In the genomic region with DNA sequence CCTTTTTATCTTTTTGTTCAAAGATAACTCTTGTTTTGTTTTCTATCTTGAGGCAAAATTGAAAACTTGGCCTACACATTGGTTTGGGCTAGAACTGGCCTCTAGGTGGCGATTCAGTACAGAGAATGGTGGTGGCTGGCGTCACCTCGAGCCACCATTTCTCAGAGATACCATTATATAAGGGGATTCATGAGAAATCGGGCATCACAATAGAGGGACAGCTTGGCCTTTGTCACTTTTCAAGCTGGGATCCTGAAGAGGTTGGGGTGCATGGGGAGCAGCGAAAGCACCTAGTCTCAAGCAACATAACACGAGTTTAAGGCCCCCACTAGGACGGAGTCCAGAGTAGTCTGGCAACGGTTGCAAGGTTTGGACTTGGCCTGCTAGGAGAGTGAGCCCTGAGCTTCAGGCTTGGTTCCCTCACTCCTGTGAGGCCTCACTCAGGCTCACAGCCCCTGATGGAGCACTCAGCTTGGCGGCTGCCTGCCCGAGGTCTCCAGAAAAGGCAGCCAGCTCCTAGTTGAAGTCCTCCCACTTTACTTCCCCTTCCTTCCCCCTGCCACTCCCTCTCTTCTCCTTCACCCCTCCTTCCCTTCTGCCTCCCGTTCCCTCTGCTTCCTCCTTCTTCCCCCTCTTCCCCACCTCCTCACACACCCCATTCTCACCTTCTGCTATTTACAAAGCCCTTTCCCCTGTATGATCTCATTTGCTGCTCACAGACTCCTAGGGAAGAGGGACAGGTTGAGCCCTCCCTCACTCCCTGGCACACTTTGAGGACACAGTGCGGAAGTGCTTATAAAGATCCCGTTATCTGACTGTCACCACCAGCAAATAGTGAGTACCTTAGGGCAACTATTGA, we compare ENCODE assay signal across 1 cellular context.
A peak's percentile ranks its signal among the peaks of the same experiment; 100 is the strongest.
TF ChIP-seq lines count a peak whose summit lies in the region.

No MANE protein-coding gene starts in this region.

TF ChIP-seq in K562, 482 proteins besides CTCF, POLR2A, EP300 and RAD21 (continued from another document and continues in another):
- TF ChIP-seq TEAD1 (CRISPR knock-in tag; IDR thresholded peaks at IDR 0.05) (peak; percentile 15 to 58; a peak in 1 of 4 replicates), FOXJ2 (tag; IDR thresholded peaks at IDR 0.05) (no peak; the same call in 1 of the 2 replicates), NFIC (IDR thresholded peaks at IDR 0.05) (peak; percentile 49), SMARCA5 (IDR thresholded peaks at IDR 0.05) (peak; percentile 83), HDAC6 (IDR thresholded peaks at IDR 0.05; ENCODE audit: low read depth, low read length) (no peak), ZNF436 (CRISPR knock-in tag; IDR thresholded peaks at IDR 0.05) (0 out of 2 replicates have a peak, but pooled peaks have one; percentile 43), FOXA1 (IDR thresholded peaks at IDR 0.05; ENCODE audit: borderline replicate concordance) (no peak), CHD2 (IDR thresholded peaks at IDR 0.05; ENCODE audit: low read depth, low read length) (no peak), SMARCB1 (IDR thresholded peaks at IDR 0.05; ENCODE audit: insufficient read length, low read depth) (no peak), LEF1 (IDR thresholded peaks at IDR 0.05) (no peak), TEAD4 (IDR thresholded peaks at IDR 0.05; ENCODE audit: low read length) (peak; percentile 31; the same call in 1 of the 2 replicates), TEAD4 (CRISPR knock-in tag; IDR thresholded peaks at IDR 0.05; ENCODE audit: borderline replicate concordance) (no peak), SP2 (IDR thresholded peaks at IDR 0.05; ENCODE audit: extremely low read depth, low read depth, low read length, poor library complexity, severe bottlenecking) (no peak), ZKSCAN3 (CRISPR knock-in tag; IDR thresholded peaks at IDR 0.05) (no peak), HLTF (IDR thresholded peaks at IDR 0.05) (peak; percentile 80; the same call in 1 of the 2 replicates), GABPB2 (CRISPR knock-in tag; conservative IDR thresholded peaks at IDR 0.05) (no peak), ZC3H11A (IDR thresholded peaks at IDR 0.05; ENCODE audit: low read depth, low read length) (no peak), FOXM1 (IDR thresholded peaks at IDR 0.05; ENCODE audit: low read depth) (no peak), FOXM1 (CRISPR knock-in tag; IDR thresholded peaks at IDR 0.05; ENCODE audit: low read depth) (no peak), TARDBP (IDR thresholded peaks at IDR 0.05) (no peak), CHCHD3 (CRISPR knock-in tag; IDR thresholded peaks at IDR 0.05) (no peak), ZNF274 (IDR thresholded peaks at IDR 0.05; ENCODE audit: borderline replicate concordance, low read depth, low read length) (no peak), RAD51 (IDR thresholded peaks at IDR 0.05; ENCODE audit: borderline replicate concordance, low read depth) (no peak), ZNF707 (CRISPR knock-in tag; conservative IDR thresholded peaks at IDR 0.05) (no peak), YY1 (IDR thresholded peaks at IDR 0.05; ENCODE audit: borderline replicate concordance in 1 of 3, control insufficient read depth in 1 of 3, extremely low read depth in 1 of 3, insufficient read depth in 3 of 3, insufficient read length in 1 of 3, insufficient replicate concordance in 2 of 3, low read depth in 1 of 3, low read length in 2 of 3) (peak in 2 of 3 experiments; percentile 70 to 85), ZNF3 (CRISPR knock-in tag; IDR thresholded peaks at IDR 0.05) (no peak), EHMT2 (IDR thresholded peaks at IDR 0.05) (peak; percentile 61; the same call in 1 of the 2 replicates)
- TF ChIP-seq, protein P1, sequence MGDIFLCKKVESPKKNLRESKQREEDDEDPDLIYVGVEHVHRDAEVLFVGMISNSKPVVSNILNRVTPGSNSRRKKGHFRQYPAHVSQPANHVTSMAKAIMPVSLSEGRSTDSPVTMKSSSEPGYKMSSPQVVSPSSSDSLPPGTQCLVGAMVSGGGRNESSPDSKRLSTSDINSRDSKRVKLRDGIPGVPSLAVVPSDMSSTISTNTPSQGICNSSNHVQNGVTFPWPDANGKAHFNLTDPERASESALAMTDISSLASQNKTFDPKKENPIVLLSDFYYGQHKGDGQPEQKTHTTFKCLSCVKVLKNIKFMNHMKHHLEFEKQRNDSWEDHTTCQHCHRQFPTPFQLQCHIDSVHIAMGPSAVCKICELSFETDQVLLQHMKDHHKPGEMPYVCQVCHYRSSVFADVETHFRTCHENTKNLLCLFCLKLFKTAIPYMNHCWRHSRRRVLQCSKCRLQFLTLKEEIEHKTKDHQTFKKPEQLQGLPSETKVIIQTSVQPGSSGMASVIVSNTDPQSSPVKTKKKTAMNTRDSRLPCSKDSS (IDR thresholded peaks at IDR 0.05; ENCODE audit: low read depth, partially characterized antibody): no peak
- TF ChIP-seq, protein P2, sequence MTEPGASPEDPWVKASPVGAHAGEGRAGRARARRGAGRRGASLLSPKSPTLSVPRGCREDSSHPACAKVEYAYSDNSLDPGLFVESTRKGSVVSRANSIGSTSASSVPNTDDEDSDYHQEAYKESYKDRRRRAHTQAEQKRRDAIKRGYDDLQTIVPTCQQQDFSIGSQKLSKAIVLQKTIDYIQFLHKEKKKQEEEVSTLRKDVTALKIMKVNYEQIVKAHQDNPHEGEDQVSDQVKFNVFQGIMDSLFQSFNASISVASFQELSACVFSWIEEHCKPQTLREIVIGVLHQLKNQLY (CRISPR knock-in tag; conservative IDR thresholded peaks at IDR 0.05): no peak
- TF ChIP-seq, protein P3, sequence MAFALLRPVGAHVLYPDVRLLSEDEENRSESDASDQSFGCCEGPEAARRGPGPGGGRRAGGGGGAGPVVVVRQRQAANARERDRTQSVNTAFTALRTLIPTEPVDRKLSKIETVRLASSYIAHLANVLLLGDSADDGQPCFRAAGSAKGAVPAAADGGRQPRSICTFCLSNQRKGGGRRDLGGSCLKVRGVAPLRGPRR (CRISPR knock-in tag; IDR thresholded peaks at IDR 0.05): no peak
- TF ChIP-seq, protein P4, sequence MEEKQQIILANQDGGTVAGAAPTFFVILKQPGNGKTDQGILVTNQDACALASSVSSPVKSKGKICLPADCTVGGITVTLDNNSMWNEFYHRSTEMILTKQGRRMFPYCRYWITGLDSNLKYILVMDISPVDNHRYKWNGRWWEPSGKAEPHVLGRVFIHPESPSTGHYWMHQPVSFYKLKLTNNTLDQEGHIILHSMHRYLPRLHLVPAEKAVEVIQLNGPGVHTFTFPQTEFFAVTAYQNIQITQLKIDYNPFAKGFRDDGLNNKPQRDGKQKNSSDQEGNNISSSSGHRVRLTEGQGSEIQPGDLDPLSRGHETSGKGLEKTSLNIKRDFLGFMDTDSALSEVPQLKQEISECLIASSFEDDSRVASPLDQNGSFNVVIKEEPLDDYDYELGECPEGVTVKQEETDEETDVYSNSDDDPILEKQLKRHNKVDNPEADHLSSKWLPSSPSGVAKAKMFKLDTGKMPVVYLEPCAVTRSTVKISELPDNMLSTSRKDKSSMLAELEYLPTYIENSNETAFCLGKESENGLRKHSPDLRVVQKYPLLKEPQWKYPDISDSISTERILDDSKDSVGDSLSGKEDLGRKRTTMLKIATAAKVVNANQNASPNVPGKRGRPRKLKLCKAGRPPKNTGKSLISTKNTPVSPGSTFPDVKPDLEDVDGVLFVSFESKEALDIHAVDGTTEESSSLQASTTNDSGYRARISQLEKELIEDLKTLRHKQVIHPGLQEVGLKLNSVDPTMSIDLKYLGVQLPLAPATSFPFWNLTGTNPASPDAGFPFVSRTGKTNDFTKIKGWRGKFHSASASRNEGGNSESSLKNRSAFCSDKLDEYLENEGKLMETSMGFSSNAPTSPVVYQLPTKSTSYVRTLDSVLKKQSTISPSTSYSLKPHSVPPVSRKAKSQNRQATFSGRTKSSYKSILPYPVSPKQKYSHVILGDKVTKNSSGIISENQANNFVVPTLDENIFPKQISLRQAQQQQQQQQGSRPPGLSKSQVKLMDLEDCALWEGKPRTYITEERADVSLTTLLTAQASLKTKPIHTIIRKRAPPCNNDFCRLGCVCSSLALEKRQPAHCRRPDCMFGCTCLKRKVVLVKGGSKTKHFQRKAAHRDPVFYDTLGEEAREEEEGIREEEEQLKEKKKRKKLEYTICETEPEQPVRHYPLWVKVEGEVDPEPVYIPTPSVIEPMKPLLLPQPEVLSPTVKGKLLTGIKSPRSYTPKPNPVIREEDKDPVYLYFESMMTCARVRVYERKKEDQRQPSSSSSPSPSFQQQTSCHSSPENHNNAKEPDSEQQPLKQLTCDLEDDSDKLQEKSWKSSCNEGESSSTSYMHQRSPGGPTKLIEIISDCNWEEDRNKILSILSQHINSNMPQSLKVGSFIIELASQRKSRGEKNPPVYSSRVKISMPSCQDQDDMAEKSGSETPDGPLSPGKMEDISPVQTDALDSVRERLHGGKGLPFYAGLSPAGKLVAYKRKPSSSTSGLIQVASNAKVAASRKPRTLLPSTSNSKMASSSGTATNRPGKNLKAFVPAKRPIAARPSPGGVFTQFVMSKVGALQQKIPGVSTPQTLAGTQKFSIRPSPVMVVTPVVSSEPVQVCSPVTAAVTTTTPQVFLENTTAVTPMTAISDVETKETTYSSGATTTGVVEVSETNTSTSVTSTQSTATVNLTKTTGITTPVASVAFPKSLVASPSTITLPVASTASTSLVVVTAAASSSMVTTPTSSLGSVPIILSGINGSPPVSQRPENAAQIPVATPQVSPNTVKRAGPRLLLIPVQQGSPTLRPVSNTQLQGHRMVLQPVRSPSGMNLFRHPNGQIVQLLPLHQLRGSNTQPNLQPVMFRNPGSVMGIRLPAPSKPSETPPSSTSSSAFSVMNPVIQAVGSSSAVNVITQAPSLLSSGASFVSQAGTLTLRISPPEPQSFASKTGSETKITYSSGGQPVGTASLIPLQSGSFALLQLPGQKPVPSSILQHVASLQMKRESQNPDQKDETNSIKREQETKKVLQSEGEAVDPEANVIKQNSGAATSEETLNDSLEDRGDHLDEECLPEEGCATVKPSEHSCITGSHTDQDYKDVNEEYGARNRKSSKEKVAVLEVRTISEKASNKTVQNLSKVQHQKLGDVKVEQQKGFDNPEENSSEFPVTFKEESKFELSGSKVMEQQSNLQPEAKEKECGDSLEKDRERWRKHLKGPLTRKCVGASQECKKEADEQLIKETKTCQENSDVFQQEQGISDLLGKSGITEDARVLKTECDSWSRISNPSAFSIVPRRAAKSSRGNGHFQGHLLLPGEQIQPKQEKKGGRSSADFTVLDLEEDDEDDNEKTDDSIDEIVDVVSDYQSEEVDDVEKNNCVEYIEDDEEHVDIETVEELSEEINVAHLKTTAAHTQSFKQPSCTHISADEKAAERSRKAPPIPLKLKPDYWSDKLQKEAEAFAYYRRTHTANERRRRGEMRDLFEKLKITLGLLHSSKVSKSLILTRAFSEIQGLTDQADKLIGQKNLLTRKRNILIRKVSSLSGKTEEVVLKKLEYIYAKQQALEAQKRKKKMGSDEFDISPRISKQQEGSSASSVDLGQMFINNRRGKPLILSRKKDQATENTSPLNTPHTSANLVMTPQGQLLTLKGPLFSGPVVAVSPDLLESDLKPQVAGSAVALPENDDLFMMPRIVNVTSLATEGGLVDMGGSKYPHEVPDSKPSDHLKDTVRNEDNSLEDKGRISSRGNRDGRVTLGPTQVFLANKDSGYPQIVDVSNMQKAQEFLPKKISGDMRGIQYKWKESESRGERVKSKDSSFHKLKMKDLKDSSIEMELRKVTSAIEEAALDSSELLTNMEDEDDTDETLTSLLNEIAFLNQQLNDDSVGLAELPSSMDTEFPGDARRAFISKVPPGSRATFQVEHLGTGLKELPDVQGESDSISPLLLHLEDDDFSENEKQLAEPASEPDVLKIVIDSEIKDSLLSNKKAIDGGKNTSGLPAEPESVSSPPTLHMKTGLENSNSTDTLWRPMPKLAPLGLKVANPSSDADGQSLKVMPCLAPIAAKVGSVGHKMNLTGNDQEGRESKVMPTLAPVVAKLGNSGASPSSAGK (IDR thresholded peaks at IDR 0.05): peak; percentile 30; the same call in 1 of the 2 replicates
- TF ChIP-seq, protein P5, sequence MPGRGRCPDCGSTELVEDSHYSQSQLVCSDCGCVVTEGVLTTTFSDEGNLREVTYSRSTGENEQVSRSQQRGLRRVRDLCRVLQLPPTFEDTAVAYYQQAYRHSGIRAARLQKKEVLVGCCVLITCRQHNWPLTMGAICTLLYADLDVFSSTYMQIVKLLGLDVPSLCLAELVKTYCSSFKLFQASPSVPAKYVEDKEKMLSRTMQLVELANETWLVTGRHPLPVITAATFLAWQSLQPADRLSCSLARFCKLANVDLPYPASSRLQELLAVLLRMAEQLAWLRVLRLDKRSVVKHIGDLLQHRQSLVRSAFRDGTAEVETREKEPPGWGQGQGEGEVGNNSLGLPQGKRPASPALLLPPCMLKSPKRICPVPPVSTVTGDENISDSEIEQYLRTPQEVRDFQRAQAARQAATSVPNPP (IDR thresholded peaks at IDR 0.05; ENCODE audit: borderline replicate concordance, insufficient read depth, insufficient read length): no peak
- TF ChIP-seq, protein P6, sequence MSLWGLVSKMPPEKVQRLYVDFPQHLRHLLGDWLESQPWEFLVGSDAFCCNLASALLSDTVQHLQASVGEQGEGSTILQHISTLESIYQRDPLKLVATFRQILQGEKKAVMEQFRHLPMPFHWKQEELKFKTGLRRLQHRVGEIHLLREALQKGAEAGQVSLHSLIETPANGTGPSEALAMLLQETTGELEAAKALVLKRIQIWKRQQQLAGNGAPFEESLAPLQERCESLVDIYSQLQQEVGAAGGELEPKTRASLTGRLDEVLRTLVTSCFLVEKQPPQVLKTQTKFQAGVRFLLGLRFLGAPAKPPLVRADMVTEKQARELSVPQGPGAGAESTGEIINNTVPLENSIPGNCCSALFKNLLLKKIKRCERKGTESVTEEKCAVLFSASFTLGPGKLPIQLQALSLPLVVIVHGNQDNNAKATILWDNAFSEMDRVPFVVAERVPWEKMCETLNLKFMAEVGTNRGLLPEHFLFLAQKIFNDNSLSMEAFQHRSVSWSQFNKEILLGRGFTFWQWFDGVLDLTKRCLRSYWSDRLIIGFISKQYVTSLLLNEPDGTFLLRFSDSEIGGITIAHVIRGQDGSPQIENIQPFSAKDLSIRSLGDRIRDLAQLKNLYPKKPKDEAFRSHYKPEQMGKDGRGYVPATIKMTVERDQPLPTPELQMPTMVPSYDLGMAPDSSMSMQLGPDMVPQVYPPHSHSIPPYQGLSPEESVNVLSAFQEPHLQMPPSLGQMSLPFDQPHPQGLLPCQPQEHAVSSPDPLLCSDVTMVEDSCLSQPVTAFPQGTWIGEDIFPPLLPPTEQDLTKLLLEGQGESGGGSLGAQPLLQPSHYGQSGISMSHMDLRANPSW (CRISPR knock-in tag; IDR thresholded peaks at IDR 0.05): no peak
- TF ChIP-seq, protein P7, sequence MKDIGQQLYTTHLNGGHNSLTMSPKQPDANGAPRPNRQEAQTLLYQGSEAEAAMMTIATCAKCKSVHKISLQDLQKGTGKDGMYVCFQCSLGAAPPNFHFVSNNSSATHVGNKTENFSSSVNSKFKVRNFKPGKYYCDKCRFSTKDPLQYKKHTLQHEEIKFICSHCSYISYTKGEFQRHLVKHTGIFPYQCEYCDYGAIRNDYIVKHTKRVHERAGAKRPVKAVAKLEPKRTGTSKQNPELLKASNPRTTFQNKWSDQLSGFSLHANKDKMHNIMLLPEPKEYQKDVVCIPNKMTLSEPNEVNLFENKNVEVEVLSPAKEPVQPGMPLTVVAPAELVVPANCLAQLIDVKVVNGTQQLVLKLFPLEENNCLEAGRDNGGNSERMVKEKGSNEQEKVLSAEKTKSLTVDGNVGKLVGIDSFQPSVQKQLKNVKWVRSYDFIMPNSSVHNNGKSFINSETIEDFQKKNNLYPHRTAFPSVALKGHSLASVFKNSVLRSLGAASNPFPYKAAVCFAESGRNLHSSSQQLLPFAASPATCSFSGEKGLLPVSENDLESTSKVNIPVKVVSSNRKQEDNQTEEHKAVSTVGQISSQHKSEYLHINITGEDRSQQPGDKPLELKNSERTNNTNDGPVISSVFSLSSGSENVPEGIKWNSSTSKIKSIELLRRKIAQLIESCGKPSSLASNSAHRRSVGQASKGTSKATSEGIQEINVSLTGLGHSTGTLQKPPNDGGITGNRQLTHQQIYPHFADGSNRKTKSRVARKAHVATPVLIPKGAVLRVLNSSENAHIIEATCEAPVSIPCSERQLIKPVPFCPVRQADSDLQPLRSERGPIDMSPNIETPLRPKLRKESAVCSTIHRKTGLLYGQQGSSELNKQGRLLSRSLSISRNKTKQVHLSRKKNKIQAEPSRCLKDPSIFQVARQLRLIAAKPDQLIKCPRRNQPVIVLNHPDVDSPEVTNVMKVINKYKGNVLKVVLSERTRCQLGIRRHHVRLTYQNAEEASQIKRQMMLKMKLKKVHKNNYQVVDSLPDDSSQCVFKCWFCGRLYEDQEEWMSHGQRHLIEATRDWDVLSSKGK (CRISPR knock-in tag; IDR thresholded peaks at IDR 0.05): no peak
